1 cellular context compared by ENCODE assay signal in the genomic region with DNA sequence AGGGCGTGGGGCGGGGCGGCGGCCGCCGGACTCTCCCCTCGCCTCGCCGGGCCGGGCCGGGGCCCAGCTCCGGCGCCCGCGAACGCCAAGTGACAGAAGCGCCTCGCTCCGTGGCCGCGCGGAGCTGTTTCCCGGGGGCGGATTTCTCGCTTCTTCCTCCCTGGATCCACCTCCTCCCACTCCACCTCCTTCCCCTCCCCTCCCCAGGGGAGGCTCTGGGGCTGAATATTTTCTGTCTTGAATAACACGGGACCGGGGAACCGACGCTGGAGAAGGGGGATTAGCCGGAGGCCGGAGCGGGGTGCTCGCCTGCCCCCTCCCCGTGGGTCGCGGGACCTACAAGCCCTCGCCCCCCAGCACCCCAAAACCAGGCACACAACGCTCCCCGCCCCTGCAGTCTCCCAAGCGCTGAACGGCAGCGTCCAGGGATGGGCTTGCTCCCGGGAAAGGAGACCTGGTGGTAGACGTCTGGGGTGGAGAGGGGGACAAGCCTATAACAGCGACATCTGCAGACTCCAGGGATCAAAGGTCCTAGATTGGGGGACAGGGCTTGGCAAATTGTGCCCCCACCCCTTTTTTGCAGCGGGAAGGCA.
TF ChIP-seq lines count a peak whose summit lies in the region.

A gene (minus strand): TSS at position 100 of the 593 bp plus-strand sequence. CDS start 1,988 bp downstream, outside the sequence.

TF ChIP-seq in SK-N-SH treated with all-trans-retinoic acid at 6 μM for 48 hours, 23 proteins besides CTCF, POLR2A, EP300 and RAD21 (continued from another document):
- TF ChIP-seq OSR1 (CRISPR knock-in tag; IDR thresholded peaks at IDR 0.05) (no peak), ZC3H10 (CRISPR knock-in tag; IDR thresholded peaks at IDR 0.05) (no peak)
